18 cellular contexts compared by ENCODE assay signal in the genomic region with DNA sequence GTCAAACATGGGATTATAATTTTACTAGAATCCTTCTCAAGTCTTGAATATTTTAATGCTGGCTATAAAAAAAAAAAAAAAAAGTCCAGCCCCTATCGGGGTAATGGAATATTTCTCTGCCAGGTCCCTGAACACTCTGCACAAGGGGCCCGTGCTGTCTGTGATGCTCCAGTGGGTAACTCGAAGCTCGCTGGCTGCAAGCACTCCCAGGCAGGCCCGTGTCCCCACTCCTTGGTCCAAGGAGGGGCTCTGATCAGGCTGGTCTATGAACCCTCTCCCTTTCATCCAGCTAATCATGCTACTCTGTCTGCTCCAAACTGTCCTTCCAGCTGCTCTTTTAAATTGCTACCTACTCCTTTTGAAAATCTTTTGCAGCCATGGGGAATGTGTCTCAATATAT.
A peak's percentile ranks its signal among the peaks of the same experiment; 100 is the strongest.
DNase-seq lines count a peak whose midpoint lies in the region; ATAC-seq and TF ChIP-seq lines count a peak whose summit lies in the region.
"Had no signal": no experiment of that assay in that cellular context is flagged by ENCODE, and none has a peak within 500 bp of the region (broad histone marks: within the 10 kb centered on the region; RNA-seq: fewer than 3 reads in every experiment).

No MANE protein-coding gene starts in this region.

- H3K27me3 ChIP-seq in right atrium auricular region, result no peaks in the 10 kb centered on the region
- no peaks in the 10 kb centered on the region for H3K27me3 ChIP-seq in breast epithelium

- DNase-seq in Right ventricle myocardium superior (peak; percentile 24), right atrium auricular region (ENCODE audit: low spot score) (no peak), WTC11 (ENCODE audit: low spot score) (no peak), posterior vena cava (ENCODE audit: low spot score) (peak; percentile 37), breast epithelium (ENCODE audit: low spot score in 2 of 2) (no peak), SHP77 treated with DMSO at 0.1 percent for 48 hours (lab: John Stamatoyannopoulos, UW) (no peak)
- DNase-seq: Caco-2; CD4-positive, CD25-positive, alpha-beta regulatory T cell; CD8-positive, alpha-beta T cell; DMS153; DND-41; GM23248; HFFc6 had no signal

- intact Hi-C loops in Right ventricle myocardium superior (cut with DNase I) (no loop called here), posterior vena cava (cut with DNase I) (loop anchor here in 1 of 2 donors (5.0 kb wide), 1 partner anchor 1220 kb away; no protein-coding TSS in a partner anchor), breast epithelium (cut with DNase I; ENCODE audit: low total_unique reads) (no loop called here)

- no peaks in the 10 kb centered on the region for H3K27me3 Mint-ChIP-seq in WTC11 (ENCODE audit: low read depth)
- H3K27me3 Mint-ChIP-seq: B cell; CD4-positive, CD25-positive, alpha-beta regulatory T cell had no signal

- CTCF ChIA-PET in WTC11 (lab: Charles Lee), result interaction anchor here (0.6 kb wide), 1 partner anchor 11 kb away, joined by 3 read pairs; no protein-coding TSS in a partner anchor

- ATAC-seq in Right ventricle myocardium superior (ENCODE audit: poor library complexity), result no peak
- ATAC-seq in WTC11, result no peak
- ATAC-seq: CD8-positive, alpha-beta T cell had no signal

- H3K9me3 Mint-ChIP-seq in WTC11, result no peaks in the 10 kb centered on the region
- H3K9me3 Mint-ChIP-seq: CD8-positive, alpha-beta T cell; HFFc6 had no signal

- no peak overlapping the region for H3K27ac ChIP-seq in right atrium auricular region
- H3K27ac ChIP-seq in breast epithelium, result no peak overlapping the region
- H3K27ac ChIP-seq: 22Rv1, BLaER1, C4-2B, GM23248 had no signal

- H3K36me3 ChIP-seq in right atrium auricular region (peaks cover 22% of the 10 kb centered on the region), breast epithelium (no peaks in the 10 kb centered on the region)
- H3K36me3 ChIP-seq: HAP-1 had no signal

- no peak overlapping the region for H3K4me3 Mint-ChIP-seq in WTC11
- H3K4me3 Mint-ChIP-seq: B cell; CD4-positive, CD25-positive, alpha-beta regulatory T cell; CD8-positive, alpha-beta T cell; HFFc6 had no signal

- no peaks in the 10 kb centered on the region for H3K4me1 ChIP-seq in right atrium auricular region
- H3K4me1 ChIP-seq in breast epithelium, result no peaks in the 10 kb centered on the region
- H3K4me1 ChIP-seq: Caco-2, HAP-1 had no signal

- TF ChIP-seq CTCF in right atrium auricular region (IDR thresholded peaks at IDR 0.05) (no peak), WTC11 (IDR thresholded peaks at IDR 0.05) (no peak), breast epithelium (IDR thresholded peaks at IDR 0.05) (no peak)

- POLR2A ChIA-PET in WTC11 (lab: Charles Lee), result interaction anchor here (0.6 to 0.7 kb wide), 2 partner anchors 8 to 62 kb away, joined by 4 read pairs; no protein-coding TSS in a partner anchor

- H3K4me3 ChIP-seq in right atrium auricular region, result no peak overlapping the region
- H3K4me3 ChIP-seq in breast epithelium, result no peak overlapping the region
- H3K4me3 ChIP-seq: BLaER1, GM23248, HAP-1 had no signal

- H3K27ac Mint-ChIP-seq in WTC11, result peak overlapping the region; percentile 44; the same call in 1 of the 2 replicates
- H3K27ac Mint-ChIP-seq: B cell; CD8-positive, alpha-beta T cell; HFFc6 had no signal

- peaks cover 7% of the 10 kb centered on the region for H3K36me3 Mint-ChIP-seq in WTC11

- H3K9me3 ChIP-seq in right atrium auricular region (no peaks in the 10 kb centered on the region), breast epithelium (no peaks in the 10 kb centered on the region)
- H3K9me3 ChIP-seq: BLaER1, Caco-2, HAP-1 had no signal

- peaks cover 12% of the 10 kb centered on the region for H3K4me1 Mint-ChIP-seq in WTC11

- no peak for TF ChIP-seq POLR2A in breast epithelium (IDR thresholded peaks at IDR 0.05)

TF ChIP-seq in WTC11, 78 proteins besides CTCF, POLR2A, EP300 and RAD21:
- TF ChIP-seq TEAD1 (CRISPR knock-in tag; IDR thresholded peaks at IDR 0.05) (no peak), ZNF396 (CRISPR knock-in tag; IDR thresholded peaks at IDR 0.05; ENCODE audit: borderline replicate concordance) (no peak), STAT6 (CRISPR knock-in tag; conservative IDR thresholded peaks at IDR 0.05; ENCODE audit: low read depth) (no peak), USF1 (CRISPR knock-in tag; IDR thresholded peaks at IDR 0.05) (no peak)
- TF ChIP-seq, protein P1, sequence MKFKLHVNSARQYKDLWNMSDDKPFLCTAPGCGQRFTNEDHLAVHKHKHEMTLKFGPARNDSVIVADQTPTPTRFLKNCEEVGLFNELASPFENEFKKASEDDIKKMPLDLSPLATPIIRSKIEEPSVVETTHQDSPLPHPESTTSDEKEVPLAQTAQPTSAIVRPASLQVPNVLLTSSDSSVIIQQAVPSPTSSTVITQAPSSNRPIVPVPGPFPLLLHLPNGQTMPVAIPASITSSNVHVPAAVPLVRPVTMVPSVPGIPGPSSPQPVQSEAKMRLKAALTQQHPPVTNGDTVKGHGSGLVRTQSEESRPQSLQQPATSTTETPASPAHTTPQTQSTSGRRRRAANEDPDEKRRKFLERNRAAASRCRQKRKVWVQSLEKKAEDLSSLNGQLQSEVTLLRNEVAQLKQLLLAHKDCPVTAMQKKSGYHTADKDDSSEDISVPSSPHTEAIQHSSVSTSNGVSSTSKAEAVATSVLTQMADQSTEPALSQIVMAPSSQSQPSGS (CRISPR knock-in tag; IDR thresholded peaks at IDR 0.05; ENCODE audit: borderline replicate concordance, low read depth), result no peak

Comparison
In these comparisons a context has a peak if more than half of its experiments do, and no peak if none do; other contexts are left out.
1. DNase-seq: peak in Right ventricle myocardium superior (single experiment) and posterior vena cava (single experiment); none in right atrium auricular region (single experiment), WTC11 (single experiment), breast epithelium (0 of 2) and SHP77 treated with DMSO at 0.1 percent for 48 hours (single experiment).